Comparison of ENCODE assay signal across 18 cellular contexts in the genomic region with DNA sequence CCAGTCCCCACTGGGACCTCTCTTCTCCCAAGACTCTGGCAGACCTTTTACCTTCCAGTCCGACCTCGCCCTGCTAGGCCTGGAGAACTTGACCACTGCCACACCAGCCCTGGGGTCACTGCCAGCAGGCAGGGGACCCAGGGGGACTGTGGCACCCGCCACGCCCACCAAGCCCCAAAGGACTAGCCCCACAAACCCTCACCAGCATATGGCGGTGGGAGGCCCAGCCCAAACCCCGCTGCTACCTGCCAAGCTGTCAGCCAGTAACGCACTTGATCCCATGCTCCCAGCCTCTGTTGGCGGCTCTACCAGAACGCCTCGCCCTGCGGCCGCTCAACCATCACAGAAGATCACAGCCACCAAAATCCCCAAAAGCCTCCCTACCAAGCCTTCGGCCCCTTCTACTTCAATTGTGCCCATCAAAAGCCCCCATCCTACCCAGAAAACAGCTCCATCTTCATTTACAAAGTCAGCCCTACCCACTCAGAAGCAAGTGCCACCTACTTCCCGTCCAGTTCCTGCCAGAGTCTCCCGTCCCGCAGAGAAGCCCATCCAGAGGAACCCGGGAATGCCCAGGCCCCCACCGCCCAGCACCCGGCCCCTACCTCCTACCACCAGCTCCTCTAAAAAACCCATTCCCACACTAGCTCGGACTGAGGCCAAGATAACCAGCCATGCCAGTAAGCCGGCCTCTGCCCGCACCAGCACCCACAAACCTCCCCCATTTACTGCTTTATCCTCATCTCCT.
"Had no signal": no experiment of that assay in that cellular context is flagged by ENCODE, and none has a peak within 500 bp of the region (broad histone marks: within the 10 kb centered on the region; RNA-seq: fewer than 3 reads in every experiment).

No MANE protein-coding gene starts in this region.

- H3K4me3 ChIP-seq: breast epithelium, gastroesophageal sphincter, heart right ventricle, left lung, psoas muscle, stomach, testis had no signal

- DNase-seq: activated naive CD4-positive, alpha-beta T cell treated with Interleukin-2 at 50 U/mL for 16 hours; anterior cingulate cortex; dermis blood vessel endothelial cell; effector memory CD8-positive, alpha-beta T cell; erythroblast; heart right ventricle; left lung; occipital lobe; psoas muscle; stimulated activated CD4-positive, alpha-beta T cell treated with anti-CD3 and anti-CD28 coated beads, Interleukin-1b, Interleukin-23, amount 100 ng/mL, for 48 hours; stomach; T1000; testis had no signal

- H3K36me3 ChIP-seq: breast epithelium, gastroesophageal sphincter had no signal

- H3K9me3 ChIP-seq: breast epithelium, gastroesophageal sphincter, heart right ventricle, left lung, psoas muscle, stomach, testis had no signal

- ATAC-seq: activated CD4-positive, CD25-positive, alpha-beta regulatory T cell treated with anti-CD3 and anti-CD28 coated beads, Interleukin-2, amount 50 U/mL, for 24 hours; effector memory CD8-positive, alpha-beta T cell; gastroesophageal sphincter; left lung; natural killer cell treated with Interleukin-12 subunit alpha and Interleukin-12 subunit beta and Interleukin-15 and Interleukin-18, amount 100 ng/mL, for 72 hours; psoas muscle; sciatic nerve had no signal

- H3K27me3 Mint-ChIP-seq: natural killer cell treated with Interleukin-12 subunit alpha and Interleukin-12 subunit beta and Interleukin-15 and Interleukin-18, amount 100 ng/mL, for 72 hours had no signal

- H3K9me3 Mint-ChIP-seq: effector memory CD8-positive, alpha-beta T cell; natural killer cell treated with Interleukin-12 subunit alpha and Interleukin-12 subunit beta and Interleukin-15 and Interleukin-18, amount 100 ng/mL, for 72 hours had no signal

- H3K27me3 ChIP-seq: breast epithelium, heart right ventricle, stomach, testis had no signal

- H3K4me3 Mint-ChIP-seq: effector memory CD8-positive, alpha-beta T cell; natural killer cell treated with Interleukin-12 subunit alpha and Interleukin-12 subunit beta and Interleukin-15 and Interleukin-18, amount 100 ng/mL, for 72 hours had no signal

- H3K27ac Mint-ChIP-seq: effector memory CD8-positive, alpha-beta T cell; natural killer cell treated with Interleukin-12 subunit alpha and Interleukin-12 subunit beta and Interleukin-15 and Interleukin-18, amount 100 ng/mL, for 72 hours had no signal

- H3K27ac ChIP-seq: breast epithelium, left lung, psoas muscle, stomach, testis had no signal

- H3K36me3 Mint-ChIP-seq: natural killer cell treated with Interleukin-12 subunit alpha and Interleukin-12 subunit beta and Interleukin-15 and Interleukin-18, amount 100 ng/mL, for 72 hours had no signal

- H3K4me1 ChIP-seq: breast epithelium had no signal
